ENCODE assay signal across 9 cellular contexts in genomic region chr5:95261369-95262175, GRCh38. TPM values are rescaled to one million over a fixed set of nuclear protein-coding genes. Genes with fewer than 3 reads are reported as not detected.
A peak's percentile ranks its signal among the peaks of the same experiment; 100 is the strongest.
DNase-seq lines count a peak whose midpoint lies in the region; ATAC-seq, FAIRE-seq and TF ChIP-seq lines count a peak whose summit lies in the region.
"Had no signal": no experiment of that assay in that cellular context is flagged by ENCODE, and none has a peak within 500 bp of the region (broad histone marks: within the 10 kb centered on the region; RNA-seq: fewer than 3 reads in every experiment).

No MANE protein-coding gene starts in this region.

- 63 to 78% (median 69%) methylated on average over 4 of the region's 4 CpGs for WGBS in stomach, 5 donors

- H3K27me3 Mint-ChIP-seq in astrocyte (ENCODE audit: low read depth, unreplicated experiment) = peaks cover 3% of the 10 kb centered on the region

- TF ChIP-seq CTCF in astrocyte (IDR thresholded peaks at IDR 0.05; ENCODE audit: insufficient read depth, low read depth, low read length) = peak; percentile 51
- TF ChIP-seq CTCF in lower lobe of right lung (IDR thresholded peaks at IDR 0.05) = peak; percentile 48
- TF ChIP-seq CTCF in Peyer's patch (IDR thresholded peaks at IDR 0.05) = peak in 2 of 6 experiments; percentile 25 to 35
- TF ChIP-seq CTCF in stomach (IDR thresholded peaks at IDR 0.05) = peak in 2 of 7 experiments; percentile 18 to 19

- FAIRE-seq in astrocyte (lab: Jason Lieb, UNC) = no peak

- H3K9me3 ChIP-seq in astrocyte (ENCODE audit: insufficient read depth, low read depth, low read length) (no peaks in the 10 kb centered on the region), lower lobe of right lung (no peaks in the 10 kb centered on the region), Peyer's patch (no peaks in the 10 kb centered on the region), stomach (no peaks in the 10 kb centered on the region)

- no peaks in the 10 kb centered on the region for H4K20me1 ChIP-seq in astrocyte (ENCODE audit: insufficient read depth, low read length)

- no peak overlapping the region for H2AFZ ChIP-seq in astrocyte (ENCODE audit: low read depth, low read length)

- TF ChIP-seq POLR2A in Peyer's patch (IDR thresholded peaks at IDR 0.05) = no peak
- TF ChIP-seq POLR2A in stomach (IDR thresholded peaks at IDR 0.05) = no peak

- intact Hi-C loops in lower lobe of right lung (cut with DNase I) = no loop called here
- intact Hi-C loops in stomach (cut with DNase I; ENCODE audit: low total_unique reads) = no loop called here

- no peaks in the 10 kb centered on the region for H3K36me3 Mint-ChIP-seq in astrocyte (ENCODE audit: low read depth, unreplicated experiment)

- H3K27me3 ChIP-seq in astrocyte (ENCODE audit: insufficient read depth, low read length) (no peaks in the 10 kb centered on the region), lower lobe of right lung (ENCODE audit: low read depth) (no peaks in the 10 kb centered on the region), Peyer's patch (no peaks in the 10 kb centered on the region), stomach (no peaks in the 10 kb centered on the region)

- no peak overlapping the region for H3K27ac ChIP-seq in astrocyte (ENCODE audit: low read depth, low read length)
- H3K27ac ChIP-seq in lower lobe of right lung = no peak overlapping the region
- no peak overlapping the region for H3K27ac ChIP-seq in Peyer's patch
- H3K27ac ChIP-seq in stomach = no peak overlapping the region

- H3K4me2 ChIP-seq in astrocyte (ENCODE audit: low read length) = no peak overlapping the region

- H3K36me3 ChIP-seq in astrocyte (ENCODE audit: insufficient read depth, low read length) (no peaks in the 10 kb centered on the region), lower lobe of right lung (no peaks in the 10 kb centered on the region), Peyer's patch (no peaks in the 10 kb centered on the region), stomach (no peaks in the 10 kb centered on the region)

- H3K4me3 ChIP-seq in astrocyte (ENCODE audit: insufficient read depth, low read depth, low read length) (no peak overlapping the region), lower lobe of right lung (no peak overlapping the region), Peyer's patch (no peak overlapping the region), stomach (no peak overlapping the region)

- H3K27ac Mint-ChIP-seq in astrocyte (ENCODE audit: unreplicated experiment) = no peak overlapping the region

- no peaks in the 10 kb centered on the region for H3K4me1 Mint-ChIP-seq in astrocyte (ENCODE audit: low read depth, unreplicated experiment)

- DNase-seq in GDM1 (lab: John Stamatoyannopoulos, UW) = peak; percentile 29
- peak; percentile 20 for DNase-seq in M059J (ENCODE audit: low read depth)
- DNase-seq in astrocyte (ENCODE audit: low read depth) = no peak
- peak; percentile 43 for DNase-seq in lower lobe of right lung
- no peak for DNase-seq in Peyer's patch
- no peak for DNase-seq in stomach
- DNase-seq in NCI-H1048 (lab: John Stamatoyannopoulos, UW) = no peak

- peaks cover 4% of the 10 kb centered on the region for H3K9me3 Mint-ChIP-seq in astrocyte (ENCODE audit: unreplicated experiment)

- no peaks in the 10 kb centered on the region for H3K4me1 ChIP-seq in astrocyte (ENCODE audit: insufficient read depth, low read length)
- H3K4me1 ChIP-seq in lower lobe of right lung = no peaks in the 10 kb centered on the region
- H3K4me1 ChIP-seq in Peyer's patch = no peaks in the 10 kb centered on the region
- no peaks in the 10 kb centered on the region for H3K4me1 ChIP-seq in stomach

- H3K79me2 ChIP-seq in astrocyte (ENCODE audit: insufficient read depth, low read length) = no peaks in the 10 kb centered on the region

- no peak for TF ChIP-seq EP300 in stomach (IDR thresholded peaks at IDR 0.05)

- H3K9ac ChIP-seq in astrocyte (ENCODE audit: low read length) = no peak overlapping the region

- no peak overlapping the region for H3K4me3 Mint-ChIP-seq in astrocyte (ENCODE audit: unreplicated experiment)

- ATAC-seq in lower lobe of right lung = peak; percentile 72 to 84
- no peak for ATAC-seq in GM19035 (IDR thresholded peaks at IDR 0.05; ENCODE audit: unreplicated experiment)

RNA-seq across cellular contexts. Expression of gene MCTP1, which starts 23.3 kb away (rescaled TPM):
- total RNA-seq in M059J (2014; rRNA removed; shearing (Covaris generic)) = 0.02 TPM in 1 of 2 replicates, not detected in the other
- total RNA-seq in astrocyte (40.6 and 45.9 TPM in 2 replicates), lower lobe of right lung (38.7 TPM), Peyer's patch (10 to 100 TPM in 2 of 4 donors, 1 to 10 TPM in 2; 4.7 to 61.1 (median 11.3) TPM), stomach (10 to 100 TPM in 4 of 5 donors, 1 to 10 TPM in 1; 1.8 to 47.9 (median 23.7) TPM)
- polyA plus RNA-seq in stomach = 1 to 10 TPM; 1.4 to 4.9 (median 4.3) TPM
- total RNA-seq: T-helper 2 cell treated with Interferon-gamma antibody and Interleukin-4, amounts not matched to agents 100 ng/mL and 5 ng/mL, for 36 hours had no signal

Comparison
In these comparisons a context has a peak if more than half of its experiments do, and no peak if none do; other contexts are left out.
1. DNase-seq: peak in GDM1 (single experiment), M059J (single experiment) and lower lobe of right lung (single experiment); none in astrocyte (single experiment), Peyer's patch (0 of 3), stomach (single experiment) and NCI-H1048 (single experiment).